Comparison of ENCODE assay signal across 8 cellular contexts in genomic region chr6:99603421-99604160, GRCh38. TPM values are rescaled to one million over a fixed set of nuclear protein-coding genes. Genes with fewer than 3 reads are reported as not detected.
DNase-seq lines count a peak whose midpoint lies in the region; ATAC-seq lines count a peak whose summit lies in the region.

No MANE protein-coding gene starts in this region.

- H3K4me1 Mint-ChIP-seq in activated CD4-positive, alpha-beta T cell treated with anti-CD3 and anti-CD28 coated beads, Interleukin-2, amount 10 ng/mL, durations not matched to agents 24 days and 14 days: peaks cover 19% of the 10 kb centered on the region

- DNase-seq in DMS 273 (lab: John Stamatoyannopoulos, UW; ENCODE audit: unreplicated experiment) (peak; percentile 88), DMS 273 treated with DMSO at 0.1 percent for 48 hours (lab: John Stamatoyannopoulos, UW) (no peak), glomerular visceral epithelial cell (ENCODE audit: extremely low spot score) (peak; percentile 38), sciatic nerve (ENCODE audit: low spot score) (no peak), SKM-1 (lab: John Stamatoyannopoulos, UW; ENCODE audit: unreplicated experiment) (no peak), cortex of kidney (lab: John Stamatoyannopoulos, UW) (no peak)
- peak; percentile 71 for DNase-seq in activated CD4-positive, alpha-beta T cell treated with anti-CD3 and anti-CD28 coated beads, Interleukin-2, amount 10 ng/mL, durations not matched to agents 24 days and 14 days

- peak overlapping the region; percentile 39 for H3K4me3 Mint-ChIP-seq in activated CD4-positive, alpha-beta T cell treated with anti-CD3 and anti-CD28 coated beads, Interleukin-2, amount 10 ng/mL, durations not matched to agents 24 days and 14 days

- ATAC-seq in HG02588 (IDR thresholded peaks at IDR 0.05; ENCODE audit: unreplicated experiment) (peak; percentile 34), sciatic nerve (peak; percentile 33)

- H3K27me3 Mint-ChIP-seq in activated CD4-positive, alpha-beta T cell treated with anti-CD3 and anti-CD28 coated beads, Interleukin-2, amount 10 ng/mL, durations not matched to agents 24 days and 14 days: peaks cover 87% of the 10 kb centered on the region

- peaks cover 4% of the 10 kb centered on the region for H3K36me3 Mint-ChIP-seq in activated CD4-positive, alpha-beta T cell treated with anti-CD3 and anti-CD28 coated beads, Interleukin-2, amount 10 ng/mL, durations not matched to agents 24 days and 14 days (ENCODE audit: low read depth)

- peaks cover 3% of the 10 kb centered on the region for H3K9me3 Mint-ChIP-seq in activated CD4-positive, alpha-beta T cell treated with anti-CD3 and anti-CD28 coated beads, Interleukin-2, amount 10 ng/mL, durations not matched to agents 24 days and 14 days

- intact Hi-C loops in activated CD4-positive, alpha-beta T cell treated with anti-CD3 and anti-CD28 coated beads, Interleukin-2, amount 10 ng/mL, durations not matched to agents 24 days and 14 days (cut with micrococcal nuclease): loop anchor here (1.0 to 2.0 kb wide), 3 partner anchors 15 to 863 kb away; no protein-coding TSS in a partner anchor
- intact Hi-C loops in sciatic nerve (cut with DNase I): loop anchor here (10.0 kb wide), 1 partner anchor 861 kb away; the partner anchor contains the start of gene SIM1

- peak overlapping the region; percentile 11 for H3K27ac Mint-ChIP-seq in activated CD4-positive, alpha-beta T cell treated with anti-CD3 and anti-CD28 coated beads, Interleukin-2, amount 10 ng/mL, durations not matched to agents 24 days and 14 days

RNA-seq across cellular contexts. Expression of gene PRDM13, which starts 3.0 kb away (rescaled TPM):
- total RNA-seq in activated CD4-positive, alpha-beta T cell treated with anti-CD3 and anti-CD28 coated beads, Interleukin-2, amount 10 ng/mL, durations not matched to agents 24 days and 14 days: 0.05 TPM in 1 of 2 replicates, not detected in the other
- not detected for total RNA-seq in sciatic nerve

RNA-seq across cellular contexts. Expression of gene CCNC, which starts 35.1 kb away (rescaled TPM):
- 49.6 and 56.0 TPM in 2 replicates for total RNA-seq in activated CD4-positive, alpha-beta T cell treated with anti-CD3 and anti-CD28 coated beads, Interleukin-2, amount 10 ng/mL, durations not matched to agents 24 days and 14 days
- total RNA-seq in sciatic nerve: 32.5 TPM

Comparison
In these comparisons a context has a peak if more than half of its experiments do, and no peak if none do; other contexts are left out.
1. DNase-seq: peak in DMS 273 (single experiment), activated CD4-positive, alpha-beta T cell treated with anti-CD3 and anti-CD28 coated beads, Interleukin-2, amount 10 ng/mL, durations not matched to agents 24 days and 14 days (single experiment) and glomerular visceral epithelial cell (single experiment); none in DMS 273 treated with DMSO at 0.1 percent for 48 hours (single experiment), sciatic nerve (single experiment), SKM-1 (single experiment) and cortex of kidney (single experiment).